ENCODE assay signal across 1 cellular context in the genomic region with DNA sequence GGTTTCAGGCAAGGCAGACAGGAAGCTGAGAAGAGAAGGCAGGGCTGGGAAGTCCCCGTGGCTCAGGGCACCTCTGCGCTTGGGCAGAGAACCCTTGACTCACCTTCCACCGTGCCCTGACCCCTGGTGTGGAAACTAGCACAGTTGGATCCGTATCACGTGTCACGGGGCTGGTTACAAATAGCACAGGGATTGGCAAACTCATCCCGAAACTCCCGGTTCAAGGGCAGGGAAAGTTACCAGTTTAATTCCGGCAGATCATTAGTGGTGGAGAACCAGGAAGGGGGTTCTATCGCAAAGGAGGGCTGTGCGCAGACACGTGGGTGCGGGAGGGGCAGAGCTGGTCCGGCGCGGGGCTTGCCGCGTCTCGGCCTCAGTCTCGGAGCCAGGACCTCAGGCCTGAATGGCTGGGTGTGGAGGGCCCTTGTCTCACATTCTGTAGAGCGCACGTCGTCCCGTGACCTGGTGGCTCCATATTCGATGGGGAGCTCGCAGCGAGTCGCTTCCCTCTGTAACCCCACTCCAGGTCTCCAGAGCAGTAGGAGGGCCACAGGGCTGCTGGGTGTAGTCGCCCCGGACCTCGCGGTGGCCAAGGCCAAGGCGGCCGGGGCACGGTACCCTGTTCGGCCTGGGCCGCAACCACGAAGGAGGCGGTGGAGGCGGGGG.
TF ChIP-seq lines count a peak whose summit lies in the region.

No MANE protein-coding gene starts in this region.

TF ChIP-seq in GM12878, 131 proteins besides CTCF, POLR2A, EP300 and RAD21:
- no peak for TF ChIP-seq ZBTB11 (CRISPR knock-in tag; IDR thresholded peaks at IDR 0.05)
- TF ChIP-seq, protein P1, sequence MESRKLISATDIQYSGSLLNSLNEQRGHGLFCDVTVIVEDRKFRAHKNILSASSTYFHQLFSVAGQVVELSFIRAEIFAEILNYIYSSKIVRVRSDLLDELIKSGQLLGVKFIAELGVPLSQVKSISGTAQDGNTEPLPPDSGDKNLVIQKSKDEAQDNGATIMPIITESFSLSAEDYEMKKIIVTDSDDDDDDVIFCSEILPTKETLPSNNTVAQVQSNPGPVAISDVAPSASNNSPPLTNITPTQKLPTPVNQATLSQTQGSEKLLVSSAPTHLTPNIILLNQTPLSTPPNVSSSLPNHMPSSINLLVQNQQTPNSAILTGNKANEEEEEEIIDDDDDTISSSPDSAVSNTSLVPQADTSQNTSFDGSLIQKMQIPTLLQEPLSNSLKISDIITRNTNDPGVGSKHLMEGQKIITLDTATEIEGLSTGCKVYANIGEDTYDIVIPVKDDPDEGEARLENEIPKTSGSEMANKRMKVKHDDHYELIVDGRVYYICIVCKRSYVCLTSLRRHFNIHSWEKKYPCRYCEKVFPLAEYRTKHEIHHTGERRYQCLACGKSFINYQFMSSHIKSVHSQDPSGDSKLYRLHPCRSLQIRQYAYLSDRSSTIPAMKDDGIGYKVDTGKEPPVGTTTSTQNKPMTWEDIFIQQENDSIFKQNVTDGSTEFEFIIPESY (IDR thresholded peaks at IDR 0.05), result no peak
- TF ChIP-seq ZBTB40 (IDR thresholded peaks at IDR 0.05; ENCODE audit: borderline replicate concordance), result no peak
- TF ChIP-seq CHD1 (IDR thresholded peaks at IDR 0.05; ENCODE audit: low read depth, low read length), result no peak
- TF ChIP-seq CHD2 (IDR thresholded peaks at IDR 0.05; ENCODE audit: borderline replicate concordance, low read depth, low read length), result no peak
- no peak for TF ChIP-seq MEF2A (IDR thresholded peaks at IDR 0.05; ENCODE audit: insufficient read depth, low read depth, low read length)
- TF ChIP-seq, protein P2, sequence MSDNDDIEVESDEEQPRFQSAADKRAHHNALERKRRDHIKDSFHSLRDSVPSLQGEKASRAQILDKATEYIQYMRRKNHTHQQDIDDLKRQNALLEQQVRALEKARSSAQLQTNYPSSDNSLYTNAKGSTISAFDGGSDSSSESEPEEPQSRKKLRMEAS (IDR thresholded peaks at IDR 0.05; ENCODE audit: low read depth, low read length), result no peak
- no peak for TF ChIP-seq NR2C1 (IDR thresholded peaks at IDR 0.05)
- TF ChIP-seq, protein P3, sequence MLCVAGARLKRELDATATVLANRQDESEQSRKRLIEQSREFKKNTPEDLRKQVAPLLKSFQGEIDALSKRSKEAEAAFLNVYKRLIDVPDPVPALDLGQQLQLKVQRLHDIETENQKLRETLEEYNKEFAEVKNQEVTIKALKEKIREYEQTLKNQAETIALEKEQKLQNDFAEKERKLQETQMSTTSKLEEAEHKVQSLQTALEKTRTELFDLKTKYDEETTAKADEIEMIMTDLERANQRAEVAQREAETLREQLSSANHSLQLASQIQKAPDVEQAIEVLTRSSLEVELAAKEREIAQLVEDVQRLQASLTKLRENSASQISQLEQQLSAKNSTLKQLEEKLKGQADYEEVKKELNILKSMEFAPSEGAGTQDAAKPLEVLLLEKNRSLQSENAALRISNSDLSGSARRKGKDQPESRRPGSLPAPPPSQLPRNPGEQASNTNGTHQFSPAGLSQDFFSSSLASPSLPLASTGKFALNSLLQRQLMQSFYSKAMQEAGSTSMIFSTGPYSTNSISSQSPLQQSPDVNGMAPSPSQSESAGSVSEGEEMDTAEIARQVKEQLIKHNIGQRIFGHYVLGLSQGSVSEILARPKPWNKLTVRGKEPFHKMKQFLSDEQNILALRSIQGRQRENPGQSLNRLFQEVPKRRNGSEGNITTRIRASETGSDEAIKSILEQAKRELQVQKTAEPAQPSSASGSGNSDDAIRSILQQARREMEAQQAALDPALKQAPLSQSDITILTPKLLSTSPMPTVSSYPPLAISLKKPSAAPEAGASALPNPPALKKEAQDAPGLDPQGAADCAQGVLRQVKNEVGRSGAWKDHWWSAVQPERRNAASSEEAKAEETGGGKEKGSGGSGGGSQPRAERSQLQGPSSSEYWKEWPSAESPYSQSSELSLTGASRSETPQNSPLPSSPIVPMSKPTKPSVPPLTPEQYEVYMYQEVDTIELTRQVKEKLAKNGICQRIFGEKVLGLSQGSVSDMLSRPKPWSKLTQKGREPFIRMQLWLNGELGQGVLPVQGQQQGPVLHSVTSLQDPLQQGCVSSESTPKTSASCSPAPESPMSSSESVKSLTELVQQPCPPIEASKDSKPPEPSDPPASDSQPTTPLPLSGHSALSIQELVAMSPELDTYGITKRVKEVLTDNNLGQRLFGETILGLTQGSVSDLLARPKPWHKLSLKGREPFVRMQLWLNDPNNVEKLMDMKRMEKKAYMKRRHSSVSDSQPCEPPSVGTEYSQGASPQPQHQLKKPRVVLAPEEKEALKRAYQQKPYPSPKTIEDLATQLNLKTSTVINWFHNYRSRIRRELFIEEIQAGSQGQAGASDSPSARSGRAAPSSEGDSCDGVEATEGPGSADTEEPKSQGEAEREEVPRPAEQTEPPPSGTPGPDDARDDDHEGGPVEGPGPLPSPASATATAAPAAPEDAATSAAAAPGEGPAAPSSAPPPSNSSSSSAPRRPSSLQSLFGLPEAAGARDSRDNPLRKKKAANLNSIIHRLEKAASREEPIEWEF (IDR thresholded peaks at IDR 0.05; ENCODE audit: insufficient replicate concordance, low read depth, low read length), result no peak
- TF ChIP-seq MEF2B (IDR thresholded peaks at IDR 0.05; ENCODE audit: partially characterized antibody, poor library complexity, severe bottlenecking), result no peak
- TF ChIP-seq KAT2A (conservative IDR thresholded peaks at IDR 0.05; ENCODE audit: control insufficient read depth, low read depth, low read length), result no peak
- no peak for TF ChIP-seq SMC3 (IDR thresholded peaks at IDR 0.05; ENCODE audit: borderline replicate concordance, low read length)
- no peak for TF ChIP-seq CBX3 (IDR thresholded peaks at IDR 0.05; ENCODE audit: borderline replicate concordance, low read depth)
